ENCODE assay signal across 8 cellular contexts in the genomic region with DNA sequence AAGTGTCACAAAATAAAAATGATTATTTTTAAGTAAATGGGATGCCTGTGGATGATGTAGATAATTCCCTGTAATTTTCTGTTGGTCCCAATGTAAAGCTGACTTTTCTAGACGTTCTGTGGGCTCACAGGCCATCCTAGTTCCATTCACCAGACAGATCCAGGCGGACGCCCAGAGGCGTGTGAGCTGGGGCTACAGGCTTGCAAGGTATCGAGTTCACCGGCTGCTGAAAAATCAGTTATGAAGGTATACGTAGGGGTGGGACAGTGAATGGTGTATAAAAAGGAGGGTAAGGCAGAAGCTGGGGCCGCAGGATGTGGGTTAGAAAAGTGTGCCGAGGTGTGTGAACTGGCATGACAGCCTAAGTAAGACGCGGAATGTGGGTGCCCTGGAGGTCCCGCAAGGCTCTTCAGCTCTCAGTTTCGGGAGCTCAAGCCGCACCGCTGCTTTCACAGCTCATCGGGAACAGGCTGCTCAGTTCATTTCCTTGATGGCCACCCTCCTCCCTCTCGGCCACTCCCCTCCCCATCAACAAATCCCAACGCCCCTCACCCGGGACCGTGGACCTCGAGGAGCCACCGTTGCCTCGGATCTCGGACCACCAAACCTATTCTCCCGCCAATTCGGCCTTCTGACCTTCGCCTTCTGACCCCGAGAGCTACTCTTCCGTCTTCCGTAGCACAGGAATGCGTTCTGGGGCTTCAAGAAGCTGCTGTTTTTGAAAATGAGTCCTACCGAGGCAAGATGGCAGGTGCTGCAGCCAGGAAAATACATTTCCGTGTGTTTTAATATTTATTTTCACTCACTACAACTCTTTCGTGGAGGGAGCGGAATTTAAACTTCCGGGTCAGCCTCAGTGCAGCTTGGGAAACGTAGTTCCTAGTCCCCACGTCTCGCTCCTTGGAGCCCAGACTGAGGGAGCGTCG. TPM values are rescaled to one million over a fixed set of nuclear protein-coding genes. Genes with fewer than 3 reads are reported as not detected.
DNase-seq lines count a peak whose midpoint lies in the region; ATAC-seq lines count a peak whose summit lies in the region.

A gene with protein sequence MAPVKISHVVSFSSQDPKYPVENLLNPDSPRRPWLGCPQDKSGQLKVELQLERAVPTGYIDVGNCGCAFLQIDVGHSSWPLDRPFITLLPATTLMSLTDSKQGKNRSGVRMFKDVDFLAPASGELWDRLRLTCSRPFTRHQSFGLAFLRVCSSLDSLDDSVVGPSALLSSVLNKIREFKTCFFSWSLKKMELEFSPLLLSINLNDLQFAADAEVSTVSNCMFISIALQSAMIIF (minus strand): TSS at position 782 of the 926 bp plus-strand sequence. CDS start 5,241 bp downstream, outside the sequence.

- CTCF ChIA-PET in activated CD4-positive, alpha-beta memory T cell treated with anti-CD3 and anti-CD28 coated beads, Interleukin-2, amount 10 ng/mL, durations not matched to agents 7 days and 5 days (lab: Charles Lee) = interaction anchor here (0.6 to 2.8 kb wide), 12 partner anchors 48 to 519 kb away, joined by 3 to 13 read pairs (median 4); no protein-coding TSS in a partner anchor

- H3K36me3 Mint-ChIP-seq in activated CD4-positive, alpha-beta memory T cell treated with anti-CD3 and anti-CD28 coated beads, Interleukin-2, amount 10 ng/mL, durations not matched to agents 7 days and 5 days (ENCODE audit: low read depth) = peaks cover 16% of the 10 kb centered on the region

- DNase-seq in COLO668 (lab: John Stamatoyannopoulos, UW; ENCODE audit: unreplicated experiment) = peak; percentile 83
- peak; percentile 96 for DNase-seq in NCI-H69 (lab: John Stamatoyannopoulos, UW)
- DNase-seq in activated CD4-positive, alpha-beta memory T cell treated with anti-CD3 and anti-CD28 coated beads, Interleukin-2, amount 10 ng/mL, durations not matched to agents 7 days and 5 days = peak; percentile 82
- peak; percentile 78 for DNase-seq in stimulated activated CD8-positive, alpha-beta memory T cell treated with anti-CD3 and anti-CD28 coated beads, Interleukin-4, amount 100 ng/mL, for 48 hours

- no peaks in the 10 kb centered on the region for H3K36me3 ChIP-seq in endocrine pancreas (ENCODE audit: control insufficient read depth, insufficient read depth, low read length)

- peak; percentile 73 for ATAC-seq in GM19452 (IDR thresholded peaks at IDR 0.05; ENCODE audit: unreplicated experiment)
- ATAC-seq in HG03565 (IDR thresholded peaks at IDR 0.05; ENCODE audit: unreplicated experiment) = peak; percentile 47

- H3K4me3 ChIP-seq in endocrine pancreas (ENCODE audit: control insufficient read depth, insufficient read depth, low read length) (peak within 1 kb of the TSS; percentile 91), mononuclear cell (ENCODE audit: low read length) (peak within 1 kb of the TSS; percentile 72)

- POLR2A ChIA-PET in activated CD4-positive, alpha-beta memory T cell treated with anti-CD3 and anti-CD28 coated beads, Interleukin-2, amount 10 ng/mL, durations not matched to agents 7 days and 5 days (lab: Charles Lee) = interaction anchor here (0.6 to 3.6 kb wide), 27 partner anchors 9 to 592 kb away, joined by 3 to 47 read pairs (median 4); partner anchors contain the start of genes ANAPC15, IL18BP, LAMTOR1 and NADSYN1

- peaks cover 46% of the 10 kb centered on the region for H3K4me1 Mint-ChIP-seq in activated CD4-positive, alpha-beta memory T cell treated with anti-CD3 and anti-CD28 coated beads, Interleukin-2, amount 10 ng/mL, durations not matched to agents 7 days and 5 days

- H3K9me3 ChIP-seq in endocrine pancreas (ENCODE audit: control insufficient read depth, low read length) = no peaks in the 10 kb centered on the region
- no peaks in the 10 kb centered on the region for H3K9me3 ChIP-seq in mononuclear cell (ENCODE audit: low read depth, low read length)

- peaks cover 6% of the 10 kb centered on the region for H3K4me1 ChIP-seq in endocrine pancreas (ENCODE audit: control insufficient read depth, insufficient read depth, low read length)
- peaks cover 26% of the 10 kb centered on the region for H3K4me1 ChIP-seq in mononuclear cell (ENCODE audit: insufficient read depth, low read length)

- H3K27me3 ChIP-seq in endocrine pancreas (ENCODE audit: control insufficient read depth, insufficient read depth, low read length) = no peaks in the 10 kb centered on the region
- H3K27me3 ChIP-seq in mononuclear cell (ENCODE audit: insufficient read depth, low read length) = no peaks in the 10 kb centered on the region

- no peaks in the 10 kb centered on the region for H3K9me3 Mint-ChIP-seq in activated CD4-positive, alpha-beta memory T cell treated with anti-CD3 and anti-CD28 coated beads, Interleukin-2, amount 10 ng/mL, durations not matched to agents 7 days and 5 days

- peak within 1 kb of the TSS; percentile 95 for H3K4me3 Mint-ChIP-seq in activated CD4-positive, alpha-beta memory T cell treated with anti-CD3 and anti-CD28 coated beads, Interleukin-2, amount 10 ng/mL, durations not matched to agents 7 days and 5 days

- H3K27me3 Mint-ChIP-seq in activated CD4-positive, alpha-beta memory T cell treated with anti-CD3 and anti-CD28 coated beads, Interleukin-2, amount 10 ng/mL, durations not matched to agents 7 days and 5 days = no peaks in the 10 kb centered on the region

- H3K9ac ChIP-seq in endocrine pancreas (ENCODE audit: control insufficient read depth, insufficient read depth, low read length) = peak within 1 kb of the TSS; percentile 68

- peak within 1 kb of the TSS; percentile 94 for H3K27ac Mint-ChIP-seq in activated CD4-positive, alpha-beta memory T cell treated with anti-CD3 and anti-CD28 coated beads, Interleukin-2, amount 10 ng/mL, durations not matched to agents 7 days and 5 days

RNA-seq across cellular contexts. Expression of the gene that starts here (rescaled TPM):
- total RNA-seq in activated CD4-positive, alpha-beta memory T cell treated with anti-CD3 and anti-CD28 coated beads, Interleukin-2, amount 10 ng/mL, durations not matched to agents 7 days and 5 days = 10 to 100 TPM; 12.8 to 14.0 TPM
- 10.3 TPM for total RNA-seq in mononuclear cell

Comparison
In these comparisons a context has a peak if more than half of its experiments do, and no peak if none do; other contexts are left out.
1. Peak in every context shown above with its lines: DNase-seq, ATAC-seq and H3K4me3 ChIP-seq.